Comparison of ENCODE assay signal across 2 cellular contexts in genomic region chr4:2177443-2178093, GRCh38.
TF ChIP-seq lines count a peak whose summit lies in the region.

No MANE protein-coding gene starts in this region.

TF ChIP-seq in IMR-90, 13 proteins besides CTCF, POLR2A, EP300 and RAD21:
- TF ChIP-seq RCOR1 (IDR thresholded peaks at IDR 0.05; ENCODE audit: insufficient replicate concordance, low read length) (no peak), MAFK (IDR thresholded peaks at IDR 0.05; ENCODE audit: low read depth, low read length) (no peak), MAZ (IDR thresholded peaks at IDR 0.05; ENCODE audit: borderline replicate concordance, low read depth, low read length) (no peak), NFE2L2 (IDR thresholded peaks at IDR 0.05; ENCODE audit: low read depth, low read length) (no peak), MXI1 (IDR thresholded peaks at IDR 0.05; ENCODE audit: borderline replicate concordance, low read depth, low read length) (no peak), CEBPB (IDR thresholded peaks at IDR 0.05; ENCODE audit: low read depth, low read length) (no peak)

TF ChIP-seq in K562, 482 proteins besides CTCF, POLR2A, EP300 and RAD21:
- TF ChIP-seq, protein P1, sequence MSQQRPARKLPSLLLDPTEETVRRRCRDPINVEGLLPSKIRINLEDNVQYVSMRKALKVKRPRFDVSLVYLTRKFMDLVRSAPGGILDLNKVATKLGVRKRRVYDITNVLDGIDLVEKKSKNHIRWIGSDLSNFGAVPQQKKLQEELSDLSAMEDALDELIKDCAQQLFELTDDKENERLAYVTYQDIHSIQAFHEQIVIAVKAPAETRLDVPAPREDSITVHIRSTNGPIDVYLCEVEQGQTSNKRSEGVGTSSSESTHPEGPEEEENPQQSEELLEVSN (IDR thresholded peaks at IDR 0.05; ENCODE audit: borderline replicate concordance in 1 of 2, extremely low read depth in 1 of 2, insufficient read depth in 1 of 2, insufficient read length in 1 of 2, low read depth in 1 of 2, low read length in 1 of 2, poor library complexity in 1 of 2, severe bottlenecking in 1 of 2) = peak in 1 of 2 experiments; percentile 20
- TF ChIP-seq MAFG (tag; conservative IDR thresholded peaks at IDR 0.05) (no peak), HINFP (tag; conservative IDR thresholded peaks at IDR 0.05; ENCODE audit: low read depth) (no peak), TEAD4 (IDR thresholded peaks at IDR 0.05; ENCODE audit: low read length) (no peak), TEAD4 (CRISPR knock-in tag; IDR thresholded peaks at IDR 0.05; ENCODE audit: borderline replicate concordance) (no peak), ELF1 (tag; IDR thresholded peaks at IDR 0.05) (no peak), JUNB (CRISPR knock-in tag; conservative IDR thresholded peaks at IDR 0.05) (no peak), HDAC1 (IDR thresholded peaks at IDR 0.05) (no peak), BHLHE40 (IDR thresholded peaks at IDR 0.05; ENCODE audit: low read length) (no peak), BCOR (IDR thresholded peaks at IDR 0.05) (peak; percentile 69), CHD4 (IDR thresholded peaks at IDR 0.05; ENCODE audit: insufficient read depth, insufficient replicate concordance, low read depth, low read length, poor library complexity, severe bottlenecking) (peak; percentile 52), ADNP (tag; IDR thresholded peaks at IDR 0.05) (peak; percentile 41; the same call in 1 of the 2 replicates), ZBTB40 (IDR thresholded peaks at IDR 0.05) (no peak), ZBTB40 (CRISPR knock-in tag; IDR thresholded peaks at IDR 0.05) (no peak), ZFP30 (CRISPR knock-in tag; IDR thresholded peaks at IDR 0.05; ENCODE audit: borderline replicate concordance) (no peak), CHD1 (IDR thresholded peaks at IDR 0.05; ENCODE audit: low read length) (no peak), POU5F1 (IDR thresholded peaks at IDR 0.05; ENCODE audit: borderline replicate concordance, low read depth, low read length, partially characterized antibody) (no peak), EHMT2 (IDR thresholded peaks at IDR 0.05) (peak; percentile 35; the same call in 1 of the 2 replicates), MIER1 (IDR thresholded peaks at IDR 0.05; ENCODE audit: low read depth) (0 out of 2 replicates have a peak, but pooled peaks have one; percentile 22), CBX2 (IDR thresholded peaks at IDR 0.05; ENCODE audit: insufficient read depth, low read length, poor library complexity, severe bottlenecking) (no peak), KDM1A (IDR thresholded peaks at IDR 0.05) (peak in 1 of 2 experiments; percentile 59; a peak in 1 of 4 replicates), GABPA (tag; conservative IDR thresholded peaks at IDR 0.05; ENCODE audit: low read depth) (no peak), POLR3A (IDR thresholded peaks at IDR 0.05; ENCODE audit: borderline replicate concordance, extremely low read depth, insufficient read depth, insufficient read length) (no peak), KDM5B (IDR thresholded peaks at IDR 0.05; ENCODE audit: insufficient replicate concordance, low read depth, low read length) (no peak), RBM25 (IDR thresholded peaks at IDR 0.05; ENCODE audit: low read depth, low read length, severe bottlenecking) (peak; percentile 51), MYC (IDR thresholded peaks at IDR 0.05; ENCODE audit: low read depth, low read length) (no peak), MYC (CRISPR knock-in tag; IDR thresholded peaks at IDR 0.05; ENCODE audit: borderline replicate concordance, low read depth) (no peak)
- TF ChIP-seq, protein P2, sequence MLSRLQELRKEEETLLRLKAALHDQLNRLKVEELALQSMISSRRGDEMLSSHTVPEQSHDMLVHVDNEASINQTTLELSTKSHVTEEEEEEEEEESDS (CRISPR knock-in tag; IDR thresholded peaks at IDR 0.05) = no peak
- TF ChIP-seq, protein P3, sequence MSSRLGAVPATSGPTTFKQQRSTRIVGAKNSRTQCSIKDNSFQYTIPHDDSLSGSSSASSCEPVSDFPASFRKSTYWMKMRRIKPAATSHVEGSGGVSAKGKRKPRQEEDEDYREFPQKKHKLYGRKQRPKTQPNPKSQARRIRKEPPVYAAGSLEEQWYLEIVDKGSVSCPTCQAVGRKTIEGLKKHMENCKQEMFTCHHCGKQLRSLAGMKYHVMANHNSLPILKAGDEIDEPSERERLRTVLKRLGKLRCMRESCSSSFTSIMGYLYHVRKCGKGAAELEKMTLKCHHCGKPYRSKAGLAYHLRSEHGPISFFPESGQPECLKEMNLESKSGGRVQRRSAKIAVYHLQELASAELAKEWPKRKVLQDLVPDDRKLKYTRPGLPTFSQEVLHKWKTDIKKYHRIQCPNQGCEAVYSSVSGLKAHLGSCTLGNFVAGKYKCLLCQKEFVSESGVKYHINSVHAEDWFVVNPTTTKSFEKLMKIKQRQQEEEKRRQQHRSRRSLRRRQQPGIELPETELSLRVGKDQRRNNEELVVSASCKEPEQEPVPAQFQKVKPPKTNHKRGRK (tag; IDR thresholded peaks at IDR 0.05) = no peak
